1 cellular context compared by ENCODE assay signal in genomic region chr2:167827352-167828097, GRCh38.
TF ChIP-seq lines count a peak whose summit lies in the region.

No MANE protein-coding gene starts in this region.

TF ChIP-seq in HepG2, 621 proteins besides CTCF, POLR2A, EP300 and RAD21 (continued from another document and continues in another):
- TF ChIP-seq RERE (CRISPR knock-in tag; IDR thresholded peaks at IDR 0.05; ENCODE audit: low read depth) (peak; percentile 87), ZNF616 (CRISPR knock-in tag; IDR thresholded peaks at IDR 0.05; ENCODE audit: low read depth) (no peak), PHF8 (CRISPR knock-in tag; IDR thresholded peaks at IDR 0.05) (peak; percentile 62), PHF21A (CRISPR knock-in tag; IDR thresholded peaks at IDR 0.05) (peak; percentile 100), SIX4 (CRISPR knock-in tag; IDR thresholded peaks at IDR 0.05) (peak; percentile 13; the same call in 1 of the 2 replicates), ZNF256 (CRISPR knock-in tag; conservative IDR thresholded peaks at IDR 0.05) (0 out of 2 replicates have a peak, but pooled peaks have one; percentile 7), NCOR1 (IDR thresholded peaks at IDR 0.05; ENCODE audit: borderline replicate concordance, low read length) (peak; percentile 97), REL (CRISPR knock-in tag; conservative IDR thresholded peaks at IDR 0.05) (0 out of 2 replicates have a peak, but pooled peaks have one; percentile 58), ZNF780A (CRISPR knock-in tag; IDR thresholded peaks at IDR 0.05) (no peak), AKAP8 (CRISPR knock-in tag; IDR thresholded peaks at IDR 0.05) (no peak), NFYC (CRISPR knock-in tag; IDR thresholded peaks at IDR 0.05) (peak; percentile 64; the same call in 1 of the 2 replicates), IRF1 (CRISPR knock-in tag; IDR thresholded peaks at IDR 0.05; ENCODE audit: low read depth) (no peak), ZNF451 (CRISPR knock-in tag; IDR thresholded peaks at IDR 0.05) (peak; percentile 84), CEBPB (IDR thresholded peaks at IDR 0.05; ENCODE audit: borderline replicate concordance, low read depth, low read length) (peak; percentile 99), RCOR2 (CRISPR knock-in tag; IDR thresholded peaks at IDR 0.05) (peak; percentile 99), ZNF10 (CRISPR knock-in tag; IDR thresholded peaks at IDR 0.05; ENCODE audit: borderline replicate concordance, low read depth) (no peak), TBX2 (CRISPR knock-in tag; IDR thresholded peaks at IDR 0.05; ENCODE audit: borderline replicate concordance) (peak; percentile 98), PBX2 (CRISPR knock-in tag; IDR thresholded peaks at IDR 0.05) (no peak), SRSF1 (optimal IDR thresholded peaks at IDR 0.05; ENCODE audit: low read depth, low read length) (no peak), HNRNPUL1 (IDR thresholded peaks at IDR 0.05; ENCODE audit: low read depth, low read length) (no peak), TSC22D2 (CRISPR knock-in tag; IDR thresholded peaks at IDR 0.05; ENCODE audit: borderline replicate concordance) (0 out of 2 replicates have a peak, but pooled peaks have one; percentile 7), ZNF264 (CRISPR knock-in tag; IDR thresholded peaks at IDR 0.05) (peak; percentile 100), IKZF1 (IDR thresholded peaks at IDR 0.05) (no peak), ZNF841 (CRISPR knock-in tag; IDR thresholded peaks at IDR 0.05; ENCODE audit: borderline replicate concordance) (no peak), ZBTB38 (CRISPR knock-in tag; IDR thresholded peaks at IDR 0.05) (peak; percentile 71; the same call in 1 of the 2 replicates), KDM6A (CRISPR knock-in tag; IDR thresholded peaks at IDR 0.05; ENCODE audit: low read depth) (peak; percentile 96), ZNF205 (CRISPR knock-in tag; IDR thresholded peaks at IDR 0.05) (peak; percentile 96), LCORL (IDR thresholded peaks at IDR 0.05) (peak; percentile 87), LCORL (CRISPR knock-in tag; IDR thresholded peaks at IDR 0.05) (peak; percentile 98), ZNF234 (CRISPR knock-in tag; conservative IDR thresholded peaks at IDR 0.05) (no peak), KLF15 (CRISPR knock-in tag; IDR thresholded peaks at IDR 0.05; ENCODE audit: borderline replicate concordance) (0 out of 2 replicates have a peak, but pooled peaks have one; percentile 37), ZNF546 (CRISPR knock-in tag; conservative IDR thresholded peaks at IDR 0.05) (0 out of 2 replicates have a peak, but pooled peaks have one; percentile 30), SKI (IDR thresholded peaks at IDR 0.05; ENCODE audit: partially characterized antibody) (peak; percentile 93), NPAS2 (CRISPR knock-in tag; IDR thresholded peaks at IDR 0.05; ENCODE audit: borderline replicate concordance) (no peak), ZNF333 (CRISPR knock-in tag; IDR thresholded peaks at IDR 0.05; ENCODE audit: borderline replicate concordance) (0 out of 2 replicates have a peak, but pooled peaks have one; percentile 42), ZNF816 (CRISPR knock-in tag; IDR thresholded peaks at IDR 0.05; ENCODE audit: borderline replicate concordance) (0 out of 2 replicates have a peak, but pooled peaks have one; percentile 81), ZSCAN21 (CRISPR knock-in tag; IDR thresholded peaks at IDR 0.05; ENCODE audit: borderline replicate concordance) (peak; percentile 93), ISX (CRISPR knock-in tag; conservative IDR thresholded peaks at IDR 0.05) (0 out of 2 replicates have a peak, but pooled peaks have one; percentile 32)
- TF ChIP-seq, protein P1, sequence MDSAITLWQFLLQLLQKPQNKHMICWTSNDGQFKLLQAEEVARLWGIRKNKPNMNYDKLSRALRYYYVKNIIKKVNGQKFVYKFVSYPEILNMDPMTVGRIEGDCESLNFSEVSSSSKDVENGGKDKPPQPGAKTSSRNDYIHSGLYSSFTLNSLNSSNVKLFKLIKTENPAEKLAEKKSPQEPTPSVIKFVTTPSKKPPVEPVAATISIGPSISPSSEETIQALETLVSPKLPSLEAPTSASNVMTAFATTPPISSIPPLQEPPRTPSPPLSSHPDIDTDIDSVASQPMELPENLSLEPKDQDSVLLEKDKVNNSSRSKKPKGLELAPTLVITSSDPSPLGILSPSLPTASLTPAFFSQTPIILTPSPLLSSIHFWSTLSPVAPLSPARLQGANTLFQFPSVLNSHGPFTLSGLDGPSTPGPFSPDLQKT (CRISPR knock-in tag; IDR thresholded peaks at IDR 0.05; ENCODE audit: borderline replicate concordance) = no peak
- TF ChIP-seq, protein P2, sequence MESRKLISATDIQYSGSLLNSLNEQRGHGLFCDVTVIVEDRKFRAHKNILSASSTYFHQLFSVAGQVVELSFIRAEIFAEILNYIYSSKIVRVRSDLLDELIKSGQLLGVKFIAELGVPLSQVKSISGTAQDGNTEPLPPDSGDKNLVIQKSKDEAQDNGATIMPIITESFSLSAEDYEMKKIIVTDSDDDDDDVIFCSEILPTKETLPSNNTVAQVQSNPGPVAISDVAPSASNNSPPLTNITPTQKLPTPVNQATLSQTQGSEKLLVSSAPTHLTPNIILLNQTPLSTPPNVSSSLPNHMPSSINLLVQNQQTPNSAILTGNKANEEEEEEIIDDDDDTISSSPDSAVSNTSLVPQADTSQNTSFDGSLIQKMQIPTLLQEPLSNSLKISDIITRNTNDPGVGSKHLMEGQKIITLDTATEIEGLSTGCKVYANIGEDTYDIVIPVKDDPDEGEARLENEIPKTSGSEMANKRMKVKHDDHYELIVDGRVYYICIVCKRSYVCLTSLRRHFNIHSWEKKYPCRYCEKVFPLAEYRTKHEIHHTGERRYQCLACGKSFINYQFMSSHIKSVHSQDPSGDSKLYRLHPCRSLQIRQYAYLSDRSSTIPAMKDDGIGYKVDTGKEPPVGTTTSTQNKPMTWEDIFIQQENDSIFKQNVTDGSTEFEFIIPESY (CRISPR knock-in tag; IDR thresholded peaks at IDR 0.05) = peak; percentile 40
- TF ChIP-seq, protein P3, sequence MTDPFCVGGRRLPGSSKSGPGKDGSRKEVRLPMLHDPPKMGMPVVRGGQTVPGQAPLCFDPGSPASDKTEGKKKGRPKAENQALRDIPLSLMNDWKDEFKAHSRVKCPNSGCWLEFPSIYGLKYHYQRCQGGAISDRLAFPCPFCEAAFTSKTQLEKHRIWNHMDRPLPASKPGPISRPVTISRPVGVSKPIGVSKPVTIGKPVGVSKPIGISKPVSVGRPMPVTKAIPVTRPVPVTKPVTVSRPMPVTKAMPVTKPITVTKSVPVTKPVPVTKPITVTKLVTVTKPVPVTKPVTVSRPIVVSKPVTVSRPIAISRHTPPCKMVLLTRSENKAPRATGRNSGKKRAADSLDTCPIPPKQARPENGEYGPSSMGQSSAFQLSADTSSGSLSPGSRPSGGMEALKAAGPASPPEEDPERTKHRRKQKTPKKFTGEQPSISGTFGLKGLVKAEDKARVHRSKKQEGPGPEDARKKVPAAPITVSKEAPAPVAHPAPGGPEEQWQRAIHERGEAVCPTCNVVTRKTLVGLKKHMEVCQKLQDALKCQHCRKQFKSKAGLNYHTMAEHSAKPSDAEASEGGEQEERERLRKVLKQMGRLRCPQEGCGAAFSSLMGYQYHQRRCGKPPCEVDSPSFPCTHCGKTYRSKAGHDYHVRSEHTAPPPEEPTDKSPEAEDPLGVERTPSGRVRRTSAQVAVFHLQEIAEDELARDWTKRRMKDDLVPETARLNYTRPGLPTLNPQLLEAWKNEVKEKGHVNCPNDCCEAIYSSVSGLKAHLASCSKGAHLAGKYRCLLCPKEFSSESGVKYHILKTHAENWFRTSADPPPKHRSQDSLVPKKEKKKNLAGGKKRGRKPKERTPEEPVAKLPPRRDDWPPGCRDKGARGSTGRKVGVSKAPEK (CRISPR knock-in tag; IDR thresholded peaks at IDR 0.05; ENCODE audit: borderline replicate concordance) = peak; percentile 36; the same call in 1 of the 2 replicates
- TF ChIP-seq, protein P4, sequence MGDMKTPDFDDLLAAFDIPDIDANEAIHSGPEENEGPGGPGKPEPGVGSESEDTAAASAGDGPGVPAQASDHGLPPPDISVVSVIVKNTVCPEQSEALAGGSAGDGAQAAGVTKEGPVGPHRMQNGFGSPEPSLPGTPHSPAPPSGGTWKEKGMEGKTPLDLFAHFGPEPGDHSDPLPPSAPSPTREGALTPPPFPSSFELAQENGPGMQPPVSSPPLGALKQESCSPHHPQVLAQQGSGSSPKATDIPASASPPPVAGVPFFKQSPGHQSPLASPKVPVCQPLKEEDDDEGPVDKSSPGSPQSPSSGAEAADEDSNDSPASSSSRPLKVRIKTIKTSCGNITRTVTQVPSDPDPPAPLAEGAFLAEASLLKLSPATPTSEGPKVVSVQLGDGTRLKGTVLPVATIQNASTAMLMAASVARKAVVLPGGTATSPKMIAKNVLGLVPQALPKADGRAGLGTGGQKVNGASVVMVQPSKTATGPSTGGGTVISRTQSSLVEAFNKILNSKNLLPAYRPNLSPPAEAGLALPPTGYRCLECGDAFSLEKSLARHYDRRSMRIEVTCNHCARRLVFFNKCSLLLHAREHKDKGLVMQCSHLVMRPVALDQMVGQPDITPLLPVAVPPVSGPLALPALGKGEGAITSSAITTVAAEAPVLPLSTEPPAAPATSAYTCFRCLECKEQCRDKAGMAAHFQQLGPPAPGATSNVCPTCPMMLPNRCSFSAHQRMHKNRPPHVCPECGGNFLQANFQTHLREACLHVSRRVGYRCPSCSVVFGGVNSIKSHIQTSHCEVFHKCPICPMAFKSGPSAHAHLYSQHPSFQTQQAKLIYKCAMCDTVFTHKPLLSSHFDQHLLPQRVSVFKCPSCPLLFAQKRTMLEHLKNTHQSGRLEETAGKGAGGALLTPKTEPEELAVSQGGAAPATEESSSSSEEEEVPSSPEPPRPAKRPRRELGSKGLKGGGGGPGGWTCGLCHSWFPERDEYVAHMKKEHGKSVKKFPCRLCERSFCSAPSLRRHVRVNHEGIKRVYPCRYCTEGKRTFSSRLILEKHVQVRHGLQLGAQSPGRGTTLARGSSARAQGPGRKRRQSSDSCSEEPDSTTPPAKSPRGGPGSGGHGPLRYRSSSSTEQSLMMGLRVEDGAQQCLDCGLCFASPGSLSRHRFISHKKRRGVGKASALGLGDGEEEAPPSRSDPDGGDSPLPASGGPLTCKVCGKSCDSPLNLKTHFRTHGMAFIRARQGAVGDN (CRISPR knock-in tag; IDR thresholded peaks at IDR 0.05) = peak; percentile 99
